ENCODE assay signal across 1 cellular context in the genomic region with DNA sequence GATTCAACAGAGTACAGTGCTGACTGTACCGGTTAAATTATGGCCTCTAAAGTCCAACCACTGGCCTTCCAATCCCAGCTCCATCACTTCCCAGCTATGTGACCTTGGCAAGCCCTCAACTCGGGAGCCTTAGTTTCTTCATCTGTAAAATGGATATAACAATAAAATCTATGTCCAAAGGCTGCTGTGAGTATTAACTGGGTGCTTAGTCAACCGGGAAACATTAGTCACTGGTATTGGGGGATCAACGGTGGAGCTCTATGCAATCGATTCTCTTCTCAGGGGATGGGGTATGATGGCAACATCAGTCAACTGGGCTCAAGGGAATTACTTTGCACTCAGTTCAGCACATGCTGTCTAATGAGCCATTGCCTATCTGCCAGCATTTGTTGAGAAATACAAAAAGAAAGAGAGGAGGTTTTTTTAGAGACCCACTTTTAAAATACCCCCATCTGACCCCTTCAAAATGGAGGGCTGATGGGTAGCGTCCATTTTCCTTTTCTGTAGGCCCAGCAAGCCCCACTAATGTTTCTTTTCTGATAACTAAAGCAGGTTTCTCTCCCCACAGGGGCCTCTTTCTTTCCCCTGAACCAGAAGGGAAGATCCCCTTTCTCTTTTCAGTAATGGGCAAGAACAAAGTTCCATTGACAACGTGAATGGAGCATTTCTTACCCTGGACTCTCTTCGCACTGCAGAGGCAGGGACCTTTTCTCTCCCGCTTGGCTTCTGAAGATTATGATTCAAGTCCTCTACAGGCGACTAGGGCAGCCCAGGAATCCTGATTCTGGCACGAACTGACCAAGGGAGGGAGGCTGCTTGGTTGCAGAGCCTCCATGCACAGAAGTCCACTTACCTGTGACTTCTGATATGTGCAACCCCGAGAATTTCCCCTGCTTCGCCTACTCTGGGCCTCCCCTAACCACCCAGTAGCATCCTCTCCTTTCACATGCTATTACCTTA.
TF ChIP-seq lines count a peak whose summit lies in the region.

No MANE protein-coding gene starts in this region.

TF ChIP-seq in SK-N-SH, 30 proteins besides CTCF, POLR2A, EP300 and RAD21 (continued from another document):
- TF ChIP-seq TAF1 (IDR thresholded peaks at IDR 0.05; ENCODE audit: borderline replicate concordance, low read depth, low read length) (no peak), USF2 (IDR thresholded peaks at IDR 0.05; ENCODE audit: borderline replicate concordance, low read depth, low read length) (no peak), FOXJ3 (CRISPR knock-in tag; IDR thresholded peaks at IDR 0.05) (no peak), FOSL2 (IDR thresholded peaks at IDR 0.05; ENCODE audit: borderline replicate concordance, low read depth) (no peak), ELF1 (IDR thresholded peaks at IDR 0.05) (no peak), JUND (IDR thresholded peaks at IDR 0.05) (no peak), SMC3 (IDR thresholded peaks at IDR 0.05; ENCODE audit: low read depth, low read length) (no peak), FOXM1 (IDR thresholded peaks at IDR 0.05; ENCODE audit: low read depth) (no peak)
- TF ChIP-seq, protein P1, sequence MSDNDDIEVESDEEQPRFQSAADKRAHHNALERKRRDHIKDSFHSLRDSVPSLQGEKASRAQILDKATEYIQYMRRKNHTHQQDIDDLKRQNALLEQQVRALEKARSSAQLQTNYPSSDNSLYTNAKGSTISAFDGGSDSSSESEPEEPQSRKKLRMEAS (IDR thresholded peaks at IDR 0.05; ENCODE audit: low read depth), result no peak
- TF ChIP-seq, protein P2, sequence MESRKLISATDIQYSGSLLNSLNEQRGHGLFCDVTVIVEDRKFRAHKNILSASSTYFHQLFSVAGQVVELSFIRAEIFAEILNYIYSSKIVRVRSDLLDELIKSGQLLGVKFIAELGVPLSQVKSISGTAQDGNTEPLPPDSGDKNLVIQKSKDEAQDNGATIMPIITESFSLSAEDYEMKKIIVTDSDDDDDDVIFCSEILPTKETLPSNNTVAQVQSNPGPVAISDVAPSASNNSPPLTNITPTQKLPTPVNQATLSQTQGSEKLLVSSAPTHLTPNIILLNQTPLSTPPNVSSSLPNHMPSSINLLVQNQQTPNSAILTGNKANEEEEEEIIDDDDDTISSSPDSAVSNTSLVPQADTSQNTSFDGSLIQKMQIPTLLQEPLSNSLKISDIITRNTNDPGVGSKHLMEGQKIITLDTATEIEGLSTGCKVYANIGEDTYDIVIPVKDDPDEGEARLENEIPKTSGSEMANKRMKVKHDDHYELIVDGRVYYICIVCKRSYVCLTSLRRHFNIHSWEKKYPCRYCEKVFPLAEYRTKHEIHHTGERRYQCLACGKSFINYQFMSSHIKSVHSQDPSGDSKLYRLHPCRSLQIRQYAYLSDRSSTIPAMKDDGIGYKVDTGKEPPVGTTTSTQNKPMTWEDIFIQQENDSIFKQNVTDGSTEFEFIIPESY (IDR thresholded peaks at IDR 0.05; ENCODE audit: borderline replicate concordance, low read depth), result no peak
